ENCODE assay signal across 13 cellular contexts in the genomic region with DNA sequence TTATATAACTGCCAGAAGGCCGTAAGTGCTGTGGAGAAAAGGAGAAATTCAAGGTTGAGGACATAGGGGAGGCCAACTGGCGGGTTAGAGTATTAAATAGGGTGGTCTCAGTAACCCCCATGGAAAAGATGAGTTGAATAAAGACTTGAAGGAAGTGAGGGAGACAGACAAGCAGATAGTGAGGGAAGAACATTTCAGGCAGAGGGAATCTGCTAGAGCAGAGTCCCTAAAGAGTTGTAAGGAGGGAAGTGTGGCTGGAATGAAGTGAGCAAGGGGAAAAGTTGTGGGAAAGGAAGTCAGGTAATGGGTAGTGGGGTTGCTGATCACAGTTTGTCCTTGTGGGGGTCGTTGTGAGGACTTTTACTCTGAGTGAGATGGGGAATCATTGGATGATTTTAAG. TPM values are rescaled to one million over a fixed set of nuclear protein-coding genes. Genes with fewer than 3 reads are reported as not detected.
DNase-seq lines count a peak whose midpoint lies in the region; ATAC-seq and TF ChIP-seq lines count a peak whose summit lies in the region.
"Had no signal": no experiment of that assay in that cellular context is flagged by ENCODE, and none has a peak within 500 bp of the region (broad histone marks: within the 10 kb centered on the region; RNA-seq: fewer than 3 reads in every experiment).

No MANE protein-coding gene starts in this region.

- peaks cover 46% of the 10 kb centered on the region for H3K36me3 Mint-ChIP-seq in activated T-cell treated with anti-CD3 and anti-CD28 coated beads, Interleukin-2, amount 50 U/mL, for 24 hours (ENCODE audit: low read depth)

- 71% methylated on average over 3 of the region's 3 CpGs for WGBS in smooth muscle cell (ENCODE audit: low lambda C conversion rate)

- peaks cover 40% of the 10 kb centered on the region for H3K4me1 Mint-ChIP-seq in activated T-cell treated with anti-CD3 and anti-CD28 coated beads, Interleukin-2, amount 50 U/mL, for 24 hours (ENCODE audit: low read depth)

- H3K4me1 ChIP-seq in PC-9 (replicated peaks; ENCODE audit: insufficient read depth): peaks cover 39% of the 10 kb centered on the region
- H3K4me1 ChIP-seq in smooth muscle cell (ENCODE audit: low read depth): peaks cover 9% of the 10 kb centered on the region

- H2AFZ ChIP-seq in PC-9 (no peak overlapping the region), smooth muscle cell (ENCODE audit: low read depth) (peak overlapping the region; percentile 89)

- no peak overlapping the region for H3K27ac ChIP-seq in PC-9
- no peak overlapping the region for H3K27ac ChIP-seq in smooth muscle cell (ENCODE audit: low read depth)

- CTCF ChIA-PET in PC-9 (lab: Charles Lee): no interaction called here

- peaks cover 11% of the 10 kb centered on the region; the same call in 1 of the 2 replicates for H3F3A ChIP-seq in PC-9 (ENCODE audit: insufficient read depth, low read depth)
- H3F3A ChIP-seq in smooth muscle cell (ENCODE audit: low read depth): peaks cover 11% of the 10 kb centered on the region

- H3K9me3 ChIP-seq in PC-9 (ENCODE audit: insufficient read depth, low read depth): no peaks in the 10 kb centered on the region
- H3K9me3 ChIP-seq in smooth muscle cell (replicated peaks; ENCODE audit: low read depth): no peaks in the 10 kb centered on the region
- H3K9me3 ChIP-seq: uterus had no signal

- H3K79me2 ChIP-seq in PC-9 (ENCODE audit: low read depth) (peaks cover 62% of the 10 kb centered on the region), smooth muscle cell (ENCODE audit: low read depth) (peaks cover 56% of the 10 kb centered on the region)

- H3K36me3 ChIP-seq in PC-9 (ENCODE audit: low read depth): no peaks in the 10 kb centered on the region
- no peaks in the 10 kb centered on the region for H3K36me3 ChIP-seq in smooth muscle cell (ENCODE audit: low read depth)
- H3K36me3 ChIP-seq: uterus had no signal

- no peaks in the 10 kb centered on the region for H3K27me3 Mint-ChIP-seq in activated T-cell treated with anti-CD3 and anti-CD28 coated beads, Interleukin-2, amount 50 U/mL, for 24 hours

- TF ChIP-seq CTCF in PC-9 (conservative IDR thresholded peaks at IDR 0.05): no peak
- no peak for TF ChIP-seq CTCF in epithelial cell of esophagus (IDR thresholded peaks at IDR 0.05; ENCODE audit: insufficient read depth, low read depth, low read length, missing control alignments)
- no peak for TF ChIP-seq CTCF in smooth muscle cell (IDR thresholded peaks at IDR 0.05; ENCODE audit: borderline replicate concordance, insufficient read depth, poor library complexity, severe bottlenecking)

- H3K4me3 ChIP-seq in PC-9 (peak overlapping the region; percentile 63), epithelial cell of esophagus (ENCODE audit: low read length) (peak overlapping the region; percentile 74), smooth muscle cell (peak overlapping the region; percentile 73)

- peak overlapping the region; percentile 97 for H3K27ac Mint-ChIP-seq in activated T-cell treated with anti-CD3 and anti-CD28 coated beads, Interleukin-2, amount 50 U/mL, for 24 hours

- peak overlapping the region; percentile 95 for H3K4me2 ChIP-seq in PC-9
- peak overlapping the region; percentile 91 for H3K4me2 ChIP-seq in smooth muscle cell

- H3K9ac ChIP-seq in smooth muscle cell (ENCODE audit: low read depth): peak overlapping the region; percentile 3

- H3K4me3 Mint-ChIP-seq in activated T-cell treated with anti-CD3 and anti-CD28 coated beads, Interleukin-2, amount 50 U/mL, for 24 hours: peak overlapping the region; percentile 96

- BruUV-seq in PC-9 (replicated peaks; lab: Mats Ljungman, UMichigan): no TSS peak

- H3K9me3 Mint-ChIP-seq in activated T-cell treated with anti-CD3 and anti-CD28 coated beads, Interleukin-2, amount 50 U/mL, for 24 hours: no peaks in the 10 kb centered on the region

- H4K20me1 ChIP-seq in PC-9 (ENCODE audit: insufficient read depth) (no peaks in the 10 kb centered on the region; the same call in 1 of the 2 replicates), smooth muscle cell (ENCODE audit: low read depth) (no peaks in the 10 kb centered on the region)

- ATAC-seq in GM21447 (IDR thresholded peaks at IDR 0.05; ENCODE audit: unreplicated experiment): no peak
- ATAC-seq: left lobe of liver had no signal

- H3K27me3 ChIP-seq in PC-9 (ENCODE audit: insufficient read depth, low read depth) (no peaks in the 10 kb centered on the region), smooth muscle cell (ENCODE audit: low read depth) (no peaks in the 10 kb centered on the region)
- H3K27me3 ChIP-seq: uterus had no signal

- no peaks in the 10 kb centered on the region for H3K9me2 ChIP-seq in PC-9 (ENCODE audit: insufficient read depth)

- POLR2A ChIA-PET in PC-9 (lab: Charles Lee; ENCODE audit: unreplicated experiment): no interaction called here

- intact Hi-C loops in PC-9 (cut with micrococcal nuclease; ENCODE audit: unreplicated experiment): no loop called here

- DNase-seq in activated T-cell treated with anti-CD3 and anti-CD28 coated beads, Interleukin-2, amount 50 U/mL, for 24 hours: no peak
- no peak for DNase-seq in activated T-cell treated with anti-CD3 and anti-CD28 coated beads, Interleukin-2, amount 50 U/mL, for 48 hours
- DNase-seq in PC-9 (no peak), epithelial cell of esophagus (ENCODE audit: low read depth) (no peak), smooth muscle cell (lab: John Stamatoyannopoulos, UW; ENCODE audit: unreplicated experiment) (no peak), MV-4-11 (lab: John Stamatoyannopoulos, UW) (no peak), amniotic stem cell (lab: John Stamatoyannopoulos, UW) (no peak)
- DNase-seq: C1 segment of cervical spinal cord; central memory CD4-positive, alpha-beta T cell; NCI-H1417 treated with DMSO at 0.1 percent for 48 hours; uterus had no signal

RNA-seq across cellular contexts. Expression of a gene that starts 1.4 kb away (rescaled TPM):
- total RNA-seq in PC-9 (2021): 82.9 and 91.4 TPM in 2 replicates
- 12.0 and 21.5 TPM in 2 replicates for total RNA-seq in smooth muscle cell
- polyA plus RNA-seq in smooth muscle cell: 2.9 and 8.8 TPM in 2 replicates

RNA-seq across cellular contexts. Expression of a gene that starts 17.8 kb away (rescaled TPM):
- total RNA-seq in PC-9 (2021) (47.6 and 52.0 TPM in 2 replicates), smooth muscle cell (30.0 and 39.3 TPM in 2 replicates)
- polyA plus RNA-seq in smooth muscle cell: 36.9 and 52.2 TPM in 2 replicates

RNA-seq across cellular contexts. Expression of a gene that starts 24.9 kb away (rescaled TPM):
- total RNA-seq in PC-9 (2021): 213 and 220 TPM in 2 replicates
- total RNA-seq in smooth muscle cell: 126 and 173 TPM in 2 replicates
- polyA plus RNA-seq in smooth muscle cell: 289 and 298 TPM in 2 replicates

RNA-seq across cellular contexts. Expression of a gene that starts 26.9 kb away (rescaled TPM):
- total RNA-seq in PC-9 (2021) (13.6 and 17.7 TPM in 2 replicates), smooth muscle cell (8.6 and 10.4 TPM in 2 replicates)
- 1.9 and 7.9 TPM in 2 replicates for polyA plus RNA-seq in smooth muscle cell
